Comparison of ENCODE assay signal across 25 cellular contexts in the genomic region with DNA sequence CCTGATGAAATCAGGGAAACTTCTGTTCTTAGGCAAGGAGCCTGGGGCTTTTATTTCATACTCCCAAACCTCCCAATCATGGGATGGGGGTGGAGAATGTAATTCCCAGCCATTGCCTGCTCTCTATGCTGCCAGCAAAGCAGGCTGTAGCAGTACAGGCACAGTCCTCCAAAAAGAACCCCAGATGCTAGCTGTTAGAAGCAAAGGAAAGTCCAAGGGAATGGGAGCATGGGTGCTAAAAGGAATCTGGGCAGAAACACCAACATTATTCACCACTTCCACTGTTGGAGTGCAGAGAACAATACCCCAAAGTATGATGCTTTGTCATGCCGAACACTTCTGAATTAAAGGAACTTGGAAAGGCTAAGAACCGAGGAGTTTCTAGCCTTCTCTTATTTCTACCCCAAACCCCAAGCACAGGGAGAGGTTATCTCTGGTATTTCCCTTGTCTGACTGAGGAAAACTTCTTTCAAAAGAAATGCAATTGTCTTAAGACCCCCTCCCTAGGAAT. TPM values are rescaled to one million over a fixed set of nuclear protein-coding genes. Genes with fewer than 3 reads are reported as not detected.
DNase-seq lines count a peak whose midpoint lies in the region; ATAC-seq, FAIRE-seq and TF ChIP-seq lines count a peak whose summit lies in the region.
"Had no signal": no experiment of that assay in that cellular context is flagged by ENCODE, and none has a peak within 500 bp of the region (broad histone marks: within the 10 kb centered on the region; RNA-seq: fewer than 3 reads in every experiment).

No MANE protein-coding gene starts in this region.

- H3K36me3 Mint-ChIP-seq in endothelial cell (ENCODE audit: low read depth, unreplicated experiment): no peaks in the 10 kb centered on the region
- H3K36me3 Mint-ChIP-seq: activated naive CD4-positive, alpha-beta T cell treated with anti-CD3 and anti-CD28 coated beads, Interleukin-2, amount 50 U/mL, for 24 hours; stimulated activated effector memory CD8-positive, alpha-beta T cell treated with anti-CD3 and anti-CD28 coated beads, Interleukin-12 subunit alpha, Interleukin-12 subunit beta, amount 100 ng/mL, for 72 hours had no signal

- H3K4me2 ChIP-seq in keratinocyte (ENCODE audit: control insufficient read depth, extremely low read depth, insufficient read depth, low read depth, low read length): no peak overlapping the region

- TF ChIP-seq CTCF in AG10803 (conservative IDR thresholded peaks at IDR 0.05; ENCODE audit: low read length) (no peak), endothelial cell (IDR thresholded peaks at IDR 0.05; ENCODE audit: unreplicated experiment) (no peak), keratinocyte (optimal IDR thresholded peaks at IDR 0.05 in 1 of 3, IDR thresholded peaks at IDR 0.05 in 1 of 3, conservative IDR thresholded peaks at IDR 0.05 in 1 of 3; ENCODE audit: extremely low read depth in 1 of 3, insufficient read depth in 2 of 3, low read length in 3 of 3) (no peak), pancreas (IDR thresholded peaks at IDR 0.05) (no peak)

- H3K4me3 ChIP-seq in AG10803 (ENCODE audit: low read length) (no peak overlapping the region), HUES64 (ENCODE audit: low read length) (peak overlapping the region; percentile 39), keratinocyte (ENCODE audit: control insufficient read depth in 2 of 3, extremely low read depth in 1 of 3, insufficient read depth in 2 of 3, low read depth in 1 of 3, low read length in 3 of 3) (no peak overlapping the region), pancreas (no peak overlapping the region)
- H3K4me3 ChIP-seq: breast epithelium, right atrium auricular region had no signal

- H3K79me2 ChIP-seq in keratinocyte (ENCODE audit: control insufficient read depth, insufficient read depth, low read length): no peaks in the 10 kb centered on the region

- ATAC-seq in HG03175 (IDR thresholded peaks at IDR 0.05; ENCODE audit: unreplicated experiment) (no peak), pancreas (no peak), SK-N-SH treated with all-trans-retinoic acid at 6 μM for 48 hours (no peak)
- ATAC-seq: activated T-cell treated with anti-CD3 and anti-CD28 coated beads, Interleukin-2, amount 50 U/mL, for 4 hours; Right ventricle myocardium inferior; stimulated activated effector memory CD8-positive, alpha-beta T cell treated with anti-CD3 and anti-CD28 coated beads, Interleukin-12 subunit alpha, Interleukin-12 subunit beta, amount 100 ng/mL, for 72 hours had no signal

- 34% methylated on average over 2 of the region's 2 CpGs for WGBS in HUES64
- 69 to 88% methylated on average over 2 of the region's 2 CpGs for WGBS in pancreas, 2 donors

- H3K27ac Mint-ChIP-seq in endothelial cell (ENCODE audit: unreplicated experiment): peak overlapping the region; percentile 99
- H3K27ac Mint-ChIP-seq: activated CD4-positive, alpha-beta memory T cell treated with anti-CD3 and anti-CD28 coated beads, Interleukin-2, amount 10 ng/mL, durations not matched to agents 7 days and 5 days; activated naive CD4-positive, alpha-beta T cell treated with anti-CD3 and anti-CD28 coated beads, Interleukin-2, amount 50 U/mL, for 24 hours; stimulated activated effector memory CD8-positive, alpha-beta T cell treated with anti-CD3 and anti-CD28 coated beads, Interleukin-12 subunit alpha, Interleukin-12 subunit beta, amount 100 ng/mL, for 72 hours; T-helper 1 cell treated with Interleukin-12 subunit alpha and Interleukin-12 subunit beta and Interleukin-4 antibody, amounts not matched to agents 30 μg/mL and 1 μg/mL, for 36 hours had no signal

- H3K27me3 ChIP-seq in HUES64 (ENCODE audit: insufficient read depth, low read length) (no peaks in the 10 kb centered on the region), keratinocyte (ENCODE audit: control insufficient read depth, extremely low read depth, insufficient read depth, low read length) (no peaks in the 10 kb centered on the region), pancreas (no peaks in the 10 kb centered on the region)
- H3K27me3 ChIP-seq: breast epithelium, right atrium auricular region had no signal

- H3K9me3 Mint-ChIP-seq in endothelial cell (ENCODE audit: unreplicated experiment): no peaks in the 10 kb centered on the region
- H3K9me3 Mint-ChIP-seq: activated CD4-positive, alpha-beta memory T cell treated with anti-CD3 and anti-CD28 coated beads, Interleukin-2, amount 10 ng/mL, durations not matched to agents 7 days and 5 days; activated naive CD4-positive, alpha-beta T cell treated with anti-CD3 and anti-CD28 coated beads, Interleukin-2, amount 50 U/mL, for 24 hours; activated T-cell treated with anti-CD3 and anti-CD28 coated beads, Interleukin-2, amount 50 U/mL, for 4 hours; stimulated activated effector memory CD8-positive, alpha-beta T cell treated with anti-CD3 and anti-CD28 coated beads, Interleukin-12 subunit alpha, Interleukin-12 subunit beta, amount 100 ng/mL, for 72 hours; T-helper 1 cell treated with Interleukin-12 subunit alpha and Interleukin-12 subunit beta and Interleukin-4 antibody, amounts not matched to agents 30 μg/mL and 1 μg/mL, for 36 hours had no signal

- intact Hi-C loops in pancreas (cut with DNase I): no loop called here

- H4K20me1 ChIP-seq in keratinocyte (ENCODE audit: control insufficient read depth, extremely low read depth, insufficient read depth, low read length): no peaks in the 10 kb centered on the region

- DNase-seq in AG10803 (ENCODE audit: low read depth) (peak; percentile 45), endothelial cell (ENCODE audit: low spot score) (no peak), keratinocyte (ENCODE audit: low read depth, low spot score) (no peak), NCI-H82 (lab: John Stamatoyannopoulos, UW) (no peak), pancreas (no peak)
- DNase-seq: activated CD4-positive, alpha-beta memory T cell treated with anti-CD3 and anti-CD28 coated beads, Interleukin-2, amount 10 ng/mL, durations not matched to agents 7 days and 5 days; activated T-cell treated with anti-CD3 and anti-CD28 coated beads, Interleukin-2, amount 50 U/mL, for 4 hours; DMS 273 treated with DMSO at 0.1 percent for 48 hours; head of caudate nucleus; left cardiac atrium; MM.1S; NCI-H2029; NCI-H446 treated with DMSO at 0.1 percent for 48 hours; stimulated activated CD4-positive, alpha-beta T cell treated with anti-CD3 and anti-CD28 coated beads, Interleukin-15, amount 100 ng/mL, for 24 hours had no signal

- H3K27ac ChIP-seq in HUES64 (ENCODE audit: low read depth, low read length) (peak overlapping the region; percentile 99), keratinocyte (ENCODE audit: control insufficient read depth, insufficient read depth, low read length) (no peak overlapping the region), pancreas (no peak overlapping the region)
- H3K27ac ChIP-seq: C4-2B, right atrium auricular region had no signal

- H3K4me3 Mint-ChIP-seq in endothelial cell (ENCODE audit: unreplicated experiment): no peak overlapping the region
- H3K4me3 Mint-ChIP-seq: activated CD4-positive, alpha-beta memory T cell treated with anti-CD3 and anti-CD28 coated beads, Interleukin-2, amount 10 ng/mL, durations not matched to agents 7 days and 5 days; activated naive CD4-positive, alpha-beta T cell treated with anti-CD3 and anti-CD28 coated beads, Interleukin-2, amount 50 U/mL, for 24 hours; activated T-cell treated with anti-CD3 and anti-CD28 coated beads, Interleukin-2, amount 50 U/mL, for 4 hours; stimulated activated effector memory CD8-positive, alpha-beta T cell treated with anti-CD3 and anti-CD28 coated beads, Interleukin-12 subunit alpha, Interleukin-12 subunit beta, amount 100 ng/mL, for 72 hours; T-helper 1 cell treated with Interleukin-12 subunit alpha and Interleukin-12 subunit beta and Interleukin-4 antibody, amounts not matched to agents 30 μg/mL and 1 μg/mL, for 36 hours had no signal

- FAIRE-seq in keratinocyte (lab: Jason Lieb, UNC) (no peak), pancreas (lab: Jason Lieb, UNC) (no peak)
- FAIRE-seq: A204.1 had no signal

- H3K9me1 ChIP-seq in keratinocyte (ENCODE audit: control insufficient read depth, extremely low read depth, insufficient read depth, low read length): no peaks in the 10 kb centered on the region

- H3K4me1 ChIP-seq in HUES64 (ENCODE audit: insufficient read depth, low read length) (peaks cover 63% of the 10 kb centered on the region), keratinocyte (ENCODE audit: control insufficient read depth, extremely low read depth, insufficient read depth, low read length) (peaks cover 34% of the 10 kb centered on the region), pancreas (no peaks in the 10 kb centered on the region)
- H3K4me1 ChIP-seq: breast epithelium, right atrium auricular region had no signal

- peaks cover 3% of the 10 kb centered on the region for H3K27me3 Mint-ChIP-seq in endothelial cell (ENCODE audit: unreplicated experiment)
- H3K27me3 Mint-ChIP-seq: activated naive CD4-positive, alpha-beta T cell treated with anti-CD3 and anti-CD28 coated beads, Interleukin-2, amount 50 U/mL, for 24 hours had no signal

- no peaks in the 10 kb centered on the region for H3K36me3 ChIP-seq in HUES64 (ENCODE audit: insufficient read depth, low read length)
- H3K36me3 ChIP-seq in keratinocyte (ENCODE audit: control insufficient read depth in 2 of 2, extremely low read depth in 1 of 2, insufficient read depth in 2 of 2, low read length in 2 of 2): no peaks in the 10 kb centered on the region
- H3K36me3 ChIP-seq in pancreas: no peaks in the 10 kb centered on the region
- H3K36me3 ChIP-seq: breast epithelium had no signal

- dilution Hi-C loops in keratinocyte (cut with MboI; ENCODE audit: extremely low pct_ligation_motif_present, low sequenced_read_pairs): no loop called here

- H3K4me1 Mint-ChIP-seq in endothelial cell (ENCODE audit: unreplicated experiment): peaks cover 39% of the 10 kb centered on the region
- H3K4me1 Mint-ChIP-seq: activated naive CD4-positive, alpha-beta T cell treated with anti-CD3 and anti-CD28 coated beads, Interleukin-2, amount 50 U/mL, for 24 hours; stimulated activated effector memory CD8-positive, alpha-beta T cell treated with anti-CD3 and anti-CD28 coated beads, Interleukin-12 subunit alpha, Interleukin-12 subunit beta, amount 100 ng/mL, for 72 hours had no signal

- H2AFZ ChIP-seq in keratinocyte (ENCODE audit: control insufficient read depth, low read length): peak overlapping the region; percentile 24

- H3K9ac ChIP-seq in HUES64 (ENCODE audit: low read depth, low read length): peak overlapping the region; percentile 84
- H3K9ac ChIP-seq in keratinocyte (ENCODE audit: control insufficient read depth, extremely low read depth, insufficient read depth, low read length): no peak overlapping the region

- H3K9me3 ChIP-seq in HUES64 (ENCODE audit: insufficient read depth, low read depth, low read length) (no peaks in the 10 kb centered on the region; the same call in 1 of the 2 replicates), keratinocyte (ENCODE audit: control insufficient read depth, low read depth, low read length) (no peaks in the 10 kb centered on the region), pancreas (no peaks in the 10 kb centered on the region)
- H3K9me3 ChIP-seq: breast epithelium, right atrium auricular region had no signal

RNA-seq across cellular contexts. Expression of a gene that starts 24.7 kb away (rescaled TPM):
- polyA plus RNA-seq in HUES64 (2013, experiment 1 of 2): 279 TPM
- 299 TPM for polyA plus RNA-seq in HUES64 (2013, experiment 2 of 2)
- 80.5 TPM for total RNA-seq in endothelial cell (ENCODE audit: unreplicated experiment)
- polyA plus RNA-seq in keratinocyte: 233 to 320 TPM (median 254 TPM) in 3 replicates
- polyA plus RNA-seq in keratinocyte (2011; ENCODE audit: low read depth): 55.7 TPM
- polyA plus RNA-seq in keratinocyte (2011; cell fraction: cytosol; rRNA removed): 180 and 295 TPM in 2 replicates
- polyA plus RNA-seq in keratinocyte (2011; cell fraction: nucleus; rRNA removed): 202 and 234 TPM in 2 replicates
- polyA plus RNA-seq in keratinocyte (2012; ENCODE audit: low replicate concordance): 105 and 135 TPM in 2 replicates
- polyA minus RNA-seq in keratinocyte: 65.8 to 120 TPM (median 89.8 TPM) in 3 replicates
- polyA minus RNA-seq in keratinocyte (2011; cell fraction: cytosol; rRNA and poly(A)+ RNA removed): 70.8 TPM
- polyA minus RNA-seq in keratinocyte (2011; cell fraction: nucleus; rRNA and poly(A)+ RNA removed): 35.0 and 55.6 TPM in 2 replicates
- total RNA-seq in pancreas: 10 to 100 TPM; 35.4 to 63.6 (median 50.1) TPM
- 100 to 1,000 TPM in 1 of 2 donors, 10 to 100 TPM in 1; 85.2 to 104 TPM for polyA plus RNA-seq in pancreas

RNA-seq across cellular contexts. Expression of a gene that starts 25.2 kb away (rescaled TPM):
- polyA plus RNA-seq in HUES64 (2013, experiment 1 of 2): 4.7 TPM
- polyA plus RNA-seq in HUES64 (2013, experiment 2 of 2): 5.1 TPM
- total RNA-seq in endothelial cell (ENCODE audit: unreplicated experiment) (5.7 TPM), pancreas (1 to 10 TPM; 3.1 to 6.1 (median 4.7) TPM)
- polyA plus RNA-seq in keratinocyte (2.4 to 2.9 TPM (median 2.7 TPM) in 3 replicates), pancreas (1 to 10 TPM; 1.9 to 2.3 TPM)
- polyA plus RNA-seq in keratinocyte (2011; ENCODE audit: low read depth): 2.0 TPM
- polyA plus RNA-seq in keratinocyte (2011; cell fraction: cytosol; rRNA removed): 1.8 and 2.5 TPM in 2 replicates
- 3.8 and 5.5 TPM in 2 replicates for polyA plus RNA-seq in keratinocyte (2011; cell fraction: nucleus; rRNA removed)
- 1.9 TPM in 2 replicates for polyA plus RNA-seq in keratinocyte (2012; ENCODE audit: low replicate concordance)
- 2.4 to 10.8 TPM (median 7.2 TPM) in 3 replicates for polyA minus RNA-seq in keratinocyte
- polyA minus RNA-seq in keratinocyte (2011; cell fraction: cytosol; rRNA and poly(A)+ RNA removed): 3.5 TPM
- polyA minus RNA-seq in keratinocyte (2011; cell fraction: nucleus; rRNA and poly(A)+ RNA removed): 11.1 and 21.6 TPM in 2 replicates
